In genomic region chr6:11404081-11404480, GRCh38 we compare ENCODE assay signal across 17 cellular contexts.
DNase-seq lines count a peak whose midpoint lies in the region; ATAC-seq and TF ChIP-seq lines count a peak whose summit lies in the region.
"Had no signal": no experiment of that assay in that cellular context is flagged by ENCODE, and none has a peak within 500 bp of the region (broad histone marks: within the 10 kb centered on the region; RNA-seq: fewer than 3 reads in every experiment).

No MANE protein-coding gene starts in this region.

- DNase-seq in spleen, result no peak
- no peak for DNase-seq in GOT3 (lab: John Stamatoyannopoulos, UW)
- no peak for DNase-seq in ACHN
- no peak for DNase-seq in COLO829 (ENCODE audit: low spot score)
- no peak for DNase-seq in AML-193 (lab: John Stamatoyannopoulos, UW)
- DNase-seq: activated CD8-positive, alpha-beta memory T cell treated with anti-CD3 and anti-CD28 coated beads, Interleukin-2, amount 50 U/mL, for 48 hours; effector CD4-positive, alpha-beta T cell; EL; naive thymus-derived CD8-positive, alpha-beta T cell; NCI-H1694; NCI-H524 treated with DMSO at 0.1 percent for 48 hours; T-cell; testis had no signal

- no peak for TF ChIP-seq POLR2A in spleen (IDR thresholded peaks at IDR 0.05)

- intact Hi-C loops in spleen (cut with DNase I; ENCODE audit: low total_unique reads), result no loop called here

- no peak for TF ChIP-seq CTCF in spleen (IDR thresholded peaks at IDR 0.05 in 8 of 11, conservative IDR thresholded peaks at IDR 0.05 in 3 of 11)

- H3K27me3 ChIP-seq in spleen (replicated peaks in 1 of 7), result no peaks in the 10 kb centered on the region
- H3K27me3 ChIP-seq: testis had no signal

- no peak overlapping the region for H3K4me3 ChIP-seq in spleen
- H3K4me3 ChIP-seq: testis had no signal

- no peaks in the 10 kb centered on the region for H3K36me3 ChIP-seq in spleen

- peaks cover 0 to 4% (median 0%) of the 10 kb centered on the region in 8 donors for H3K9me3 ChIP-seq in spleen
- H3K9me3 ChIP-seq: testis had no signal

- 70 to 84% (median 77%) methylated on average over 10 of the region's 10 CpGs for WGBS in spleen, 5 donors

- peak overlapping the region in 6 of 8 donors; percentile 20 to 69 (median 64) for H3K27ac ChIP-seq in spleen
- H3K27ac ChIP-seq: testis had no signal

- in situ Hi-C loops in ACHN (cut with HindIII; ENCODE audit: low pct_ligation_motif_present, low pct_unique_long_range_greater_than_20kb, low sequenced_read_pairs), result no loop called here

- peaks cover 3 to 38% (median 33%) of the 10 kb centered on the region in 6 donors for H3K4me1 ChIP-seq in spleen

- ATAC-seq in GM18858 (IDR thresholded peaks at IDR 0.05; ENCODE audit: unreplicated experiment), result peak; percentile 78
- ATAC-seq in GM21447 (IDR thresholded peaks at IDR 0.05; ENCODE audit: unreplicated experiment), result peak; percentile 73
- ATAC-seq in HG03439 (IDR thresholded peaks at IDR 0.05; ENCODE audit: unreplicated experiment), result peak; percentile 74
- ATAC-seq: activated CD4-positive, CD25-positive, alpha-beta regulatory T cell treated with anti-CD3 and anti-CD28 coated beads, Interleukin-2, amount 50 U/mL, for 24 hours; naive thymus-derived CD8-positive, alpha-beta T cell; T-cell had no signal
